ENCODE assay signal across 24 cellular contexts in the genomic region with DNA sequence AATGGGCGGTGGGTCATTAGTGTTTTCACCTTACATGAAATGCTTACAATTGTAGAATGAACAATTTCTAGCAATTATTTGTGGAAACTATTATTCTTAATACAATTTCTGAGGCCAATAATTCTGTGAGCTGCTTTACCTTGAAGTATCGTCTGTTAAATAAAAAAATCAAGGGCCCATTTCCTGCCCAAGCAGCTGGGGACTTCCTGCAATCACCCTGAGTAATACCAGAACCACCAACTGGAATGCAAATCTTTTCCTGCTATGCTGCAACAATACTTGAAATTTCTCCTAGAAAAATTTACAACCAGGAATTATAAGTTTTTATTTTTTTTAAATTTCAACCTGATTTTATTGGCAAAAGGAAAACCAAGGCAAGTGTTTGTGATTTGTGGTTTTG. TPM values are rescaled to one million over a fixed set of nuclear protein-coding genes. Genes with fewer than 3 reads are reported as not detected.
DNase-seq lines count a peak whose midpoint lies in the region; ATAC-seq and TF ChIP-seq lines count a peak whose summit lies in the region.
"Had no signal": no experiment of that assay in that cellular context is flagged by ENCODE, and none has a peak within 500 bp of the region (broad histone marks: within the 10 kb centered on the region; RNA-seq: fewer than 3 reads in every experiment).

No MANE protein-coding gene starts in this region.

- no peak for TF ChIP-seq CTCF in SK-N-SH (IDR thresholded peaks at IDR 0.05)
- TF ChIP-seq CTCF in fibroblast of the aortic adventitia (IDR thresholded peaks at IDR 0.05; ENCODE audit: insufficient read depth, low read length) = no peak
- no peak for TF ChIP-seq CTCF in mammary epithelial cell (conservative IDR thresholded peaks at IDR 0.05 in 1 of 2, IDR thresholded peaks at IDR 0.05 in 1 of 2; ENCODE audit: extremely low read depth in 1 of 2, insufficient read depth in 1 of 2, low read depth in 1 of 2, low read length in 2 of 2)

- H3K9ac ChIP-seq in SK-N-SH (no peak overlapping the region), mammary epithelial cell (ENCODE audit: insufficient read depth, low read length) (no peak overlapping the region)

- H3K4me1 Mint-ChIP-seq in T-helper 17 cell = no peaks in the 10 kb centered on the region
- H3K4me1 Mint-ChIP-seq: CD4-positive, CD25-positive, alpha-beta regulatory T cell; IgD-negative memory B cell had no signal

- H3K4me3 ChIP-seq in SK-N-SH (ENCODE audit: low read depth in 2 of 2, low read length in 1 of 2) (no peak overlapping the region), fibroblast of the aortic adventitia (ENCODE audit: low read depth, low read length) (no peak overlapping the region), mammary epithelial cell (replicated peaks in 1 of 3; ENCODE audit: insufficient read depth in 1 of 3, low read depth in 2 of 3, low read length in 3 of 3) (no peak overlapping the region)
- H3K4me3 ChIP-seq: A549, HAP-1 had no signal

- H3K27ac ChIP-seq in SK-N-SH (ENCODE audit: low read depth in 2 of 2, low read length in 1 of 2) (no peak overlapping the region), mammary epithelial cell (ENCODE audit: insufficient read depth, low read depth, low read length) (no peak overlapping the region), caudate nucleus (ENCODE audit: low read depth, low read length) (no peak overlapping the region)
- H3K27ac ChIP-seq: A549 had no signal

- H3K9me2 ChIP-seq in SK-N-SH = no peaks in the 10 kb centered on the region

- H3K27ac Mint-ChIP-seq in T-helper 17 cell = no peak overlapping the region
- H3K27ac Mint-ChIP-seq: CD4-positive, CD25-positive, alpha-beta regulatory T cell; IgD-negative memory B cell had no signal

- no peak for DNase-seq in SK-N-SH
- peak; percentile 6 for DNase-seq in RPMI7951 (ENCODE audit: low read depth)
- peak; percentile 32 for DNase-seq in fibroblast of the aortic adventitia (ENCODE audit: low read depth)
- no peak for DNase-seq in mammary epithelial cell
- no peak for DNase-seq in T-helper 17 cell
- no peak for DNase-seq in LoVo (ENCODE audit: low spot score)
- DNase-seq in caudate nucleus (lab: John Stamatoyannopoulos, UW) = no peak
- DNase-seq: Caco-2; CD4-positive, CD25-positive, alpha-beta regulatory T cell; DMS53; Kasumi-1; NCI-H1417; NCI-H187 treated with DMSO at 0.1 percent for 48 hours; NCI-H2171 treated with DMSO at 0.1 percent for 48 hours; NCI-H510A; NCI-H82; SHP77 had no signal

- H3K4me2 ChIP-seq in SK-N-SH (peak overlapping the region; percentile 23; the same call in 1 of the 2 replicates), mammary epithelial cell (ENCODE audit: insufficient read depth, low read depth, low read length) (no peak overlapping the region)
- H3K4me2 ChIP-seq: A549 had no signal

- no peak for TF ChIP-seq EP300 in SK-N-SH (IDR thresholded peaks at IDR 0.05; ENCODE audit: borderline replicate concordance in 1 of 2, low read depth in 1 of 2, low read length in 1 of 2)

- in situ Hi-C loops in mammary epithelial cell (cut with MboI; ENCODE audit: low sequenced_read_pairs in 2 of 2) = no loop called here

- intact Hi-C loops in mammary epithelial cell (cut with micrococcal nuclease) = no loop called here

- TF ChIP-seq RAD21 in SK-N-SH (IDR thresholded peaks at IDR 0.05; ENCODE audit: low read length) = no peak

- 61% methylated on average over 2 of the region's 2 CpGs for WGBS in SK-N-SH (ENCODE audit: low lambda C conversion rate)
- 81% methylated on average over 2 of the region's 2 CpGs for WGBS in mammary epithelial cell (ENCODE audit: low coverage, missing lambda C conversion rate)

- H3K79me2 ChIP-seq in SK-N-SH (ENCODE audit: insufficient read depth) (no peaks in the 10 kb centered on the region), mammary epithelial cell (ENCODE audit: insufficient read depth, low read length) (no peaks in the 10 kb centered on the region)

- H3K9me3 ChIP-seq in SK-N-SH (no peaks in the 10 kb centered on the region), mammary epithelial cell (replicated peaks; ENCODE audit: insufficient read depth, low read length) (no peaks in the 10 kb centered on the region), T-helper 17 cell (ENCODE audit: control insufficient read depth, low read length, poor library complexity, severe bottlenecking) (no peaks in the 10 kb centered on the region)
- H3K9me3 ChIP-seq: A549, Caco-2, HAP-1 had no signal

- H3K4me1 ChIP-seq in SK-N-SH (ENCODE audit: control insufficient read depth in 1 of 2, insufficient read depth in 2 of 2, low read depth in 1 of 2, low read length in 1 of 2) (peaks cover 0 to 20% of the 10 kb centered on the region in 2 experiments; a peak in 1 of 4 replicates), mammary epithelial cell (ENCODE audit: insufficient read depth, low read length) (no peaks in the 10 kb centered on the region)
- H3K4me1 ChIP-seq: Caco-2, HAP-1 had no signal

- H4K20me1 ChIP-seq in SK-N-SH (ENCODE audit: insufficient read depth) (no peaks in the 10 kb centered on the region), mammary epithelial cell (ENCODE audit: insufficient read depth, low read length) (no peaks in the 10 kb centered on the region)

- H3K27me3 ChIP-seq in SK-N-SH (ENCODE audit: insufficient read depth) = no peaks in the 10 kb centered on the region
- H3K27me3 ChIP-seq in mammary epithelial cell (ENCODE audit: insufficient read depth, low read length) = no peaks in the 10 kb centered on the region

- POLR2A ChIA-PET in SK-N-SH (lab: Yijun Ruan, JAX) = no interaction called here

- BruUV-seq in mammary epithelial cell (replicated peaks; lab: Mats Ljungman, UMichigan) = no TSS peak

- CTCF ChIA-PET in SK-N-SH (lab: Yijun Ruan, JAX) (interaction anchor here (0.5 kb wide), 1 partner anchor 45 kb away, joined by 3 read pairs; no protein-coding TSS in a partner anchor), mammary epithelial cell (lab: Charles Lee; ENCODE audit: low non-redundant PET) (no interaction called here)

- H3F3A ChIP-seq in SK-N-SH (replicated peaks; ENCODE audit: insufficient read depth) = no peaks in the 10 kb centered on the region

- dilution Hi-C loops in mammary epithelial cell (cut with HindIII; ENCODE audit: low sequenced_read_pairs) = no loop called here

- no peak overlapping the region for H2AFZ ChIP-seq in SK-N-SH (ENCODE audit: low read depth)
- no peak overlapping the region for H2AFZ ChIP-seq in mammary epithelial cell (ENCODE audit: low read depth, low read length)

- no peaks in the 10 kb centered on the region for H3K27me3 Mint-ChIP-seq in T-helper 17 cell

- no peak for ATAC-seq in SK-N-SH treated with all-trans-retinoic acid at 6 μM for 48 hours
- no peak for ATAC-seq in T-helper 17 cell
- ATAC-seq: A549, Panc1 had no signal

- no peak overlapping the region for H3K4me3 Mint-ChIP-seq in T-helper 17 cell
- H3K4me3 Mint-ChIP-seq: CD4-positive, CD25-positive, alpha-beta regulatory T cell; IgD-negative memory B cell had no signal

- H3K36me3 Mint-ChIP-seq in T-helper 17 cell (ENCODE audit: low read depth) = no peaks in the 10 kb centered on the region
- H3K36me3 Mint-ChIP-seq: CD4-positive, CD25-positive, alpha-beta regulatory T cell had no signal

- H3K36me3 ChIP-seq in SK-N-SH (replicated peaks in 1 of 2; ENCODE audit: control insufficient read depth in 1 of 2, insufficient read depth in 2 of 2, low read length in 1 of 2) = no peaks in the 10 kb centered on the region
- H3K36me3 ChIP-seq in mammary epithelial cell (ENCODE audit: insufficient read depth, low read length) = no peaks in the 10 kb centered on the region
- H3K36me3 ChIP-seq: HAP-1 had no signal

TF ChIP-seq in SK-N-SH, 30 proteins besides CTCF, POLR2A, EP300 and RAD21:
- TF ChIP-seq TCF12 (IDR thresholded peaks at IDR 0.05) = peak; percentile 40; the same call in 1 of the 2 replicates
- TF ChIP-seq RFX5 (IDR thresholded peaks at IDR 0.05; ENCODE audit: low read length) = no peak

TF ChIP-seq in SK-N-SH treated with all-trans-retinoic acid at 6 μM for 48 hours, 23 proteins besides CTCF, POLR2A, EP300 and RAD21 (continues in another document):
- TF ChIP-seq ZFP3 (CRISPR knock-in tag; IDR thresholded peaks at IDR 0.05) = no peak
- no peak for TF ChIP-seq CSDC2 (CRISPR knock-in tag; IDR thresholded peaks at IDR 0.05)
- TF ChIP-seq BACH2 (CRISPR knock-in tag; IDR thresholded peaks at IDR 0.05; ENCODE audit: borderline replicate concordance) = no peak
- TF ChIP-seq ISL1 (CRISPR knock-in tag; IDR thresholded peaks at IDR 0.05) = no peak
- TF ChIP-seq, protein P1, sequence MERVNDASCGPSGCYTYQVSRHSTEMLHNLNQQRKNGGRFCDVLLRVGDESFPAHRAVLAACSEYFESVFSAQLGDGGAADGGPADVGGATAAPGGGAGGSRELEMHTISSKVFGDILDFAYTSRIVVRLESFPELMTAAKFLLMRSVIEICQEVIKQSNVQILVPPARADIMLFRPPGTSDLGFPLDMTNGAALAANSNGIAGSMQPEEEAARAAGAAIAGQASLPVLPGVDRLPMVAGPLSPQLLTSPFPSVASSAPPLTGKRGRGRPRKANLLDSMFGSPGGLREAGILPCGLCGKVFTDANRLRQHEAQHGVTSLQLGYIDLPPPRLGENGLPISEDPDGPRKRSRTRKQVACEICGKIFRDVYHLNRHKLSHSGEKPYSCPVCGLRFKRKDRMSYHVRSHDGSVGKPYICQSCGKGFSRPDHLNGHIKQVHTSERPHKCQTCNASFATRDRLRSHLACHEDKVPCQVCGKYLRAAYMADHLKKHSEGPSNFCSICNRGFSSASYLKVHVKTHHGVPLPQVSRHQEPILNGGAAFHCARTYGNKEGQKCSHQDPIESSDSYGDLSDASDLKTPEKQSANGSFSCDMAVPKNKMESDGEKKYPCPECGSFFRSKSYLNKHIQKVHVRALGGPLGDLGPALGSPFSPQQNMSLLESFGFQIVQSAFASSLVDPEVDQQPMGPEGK (CRISPR knock-in tag; IDR thresholded peaks at IDR 0.05; ENCODE audit: borderline replicate concordance) = no peak
- no peak for TF ChIP-seq ZFP30 (CRISPR knock-in tag; IDR thresholded peaks at IDR 0.05)
- TF ChIP-seq SNAI2 (CRISPR knock-in tag; IDR thresholded peaks at IDR 0.05) = no peak
- TF ChIP-seq PPARA (CRISPR knock-in tag; IDR thresholded peaks at IDR 0.05; ENCODE audit: borderline replicate concordance) = no peak
- TF ChIP-seq OSR1 (CRISPR knock-in tag; IDR thresholded peaks at IDR 0.05) = no peak
- no peak for TF ChIP-seq RARB (CRISPR knock-in tag; IDR thresholded peaks at IDR 0.05)
- no peak for TF ChIP-seq TOX (CRISPR knock-in tag; IDR thresholded peaks at IDR 0.05; ENCODE audit: borderline replicate concordance)

RNA-seq across cellular contexts. Expression of gene ADAMTS16, which starts 52.6 kb away (rescaled TPM):
- not detected in 2 replicates for polyA plus RNA-seq in SK-N-SH (2012; rRNA removed)
- polyA plus RNA-seq in SK-N-SH (2012; cell fraction: cytosol; rRNA removed) = not detected in 2 replicates
- polyA plus RNA-seq in SK-N-SH (2012; cell fraction: nucleus; rRNA removed) = not detected in 2 replicates
- 3.4 and 4.2 TPM in 2 replicates for total RNA-seq in RPMI7951 (2014; rRNA removed; shearing (Covaris generic))
- total RNA-seq in fibroblast of the aortic adventitia (ENCODE audit: low replicate concordance) = 0.27 TPM in 1 of 2 replicates, not detected in the other
- not detected for total RNA-seq in mammary epithelial cell
- not detected for polyA plus RNA-seq in mammary epithelial cell
- polyA minus RNA-seq in mammary epithelial cell = not detected
- total RNA-seq in T-helper 17 cell = not detected
- total RNA-seq: CD4-positive, CD25-positive, alpha-beta regulatory T cell; G401; HT-29 had no signal
- polyA plus RNA-seq: CD4-positive, CD25-positive, alpha-beta regulatory T cell; IgD-negative memory B cell had no signal

Comparison
In these comparisons a context has a peak if more than half of its experiments do, and no peak if none do; other contexts are left out.
1. DNase-seq: peak in RPMI7951 (single experiment) and fibroblast of the aortic adventitia (single experiment); none in SK-N-SH (single experiment), mammary epithelial cell (single experiment), T-helper 17 cell (0 of 3), LoVo (single experiment) and caudate nucleus (0 of 61).